Comparison of ENCODE assay signal across 10 cellular contexts in the genomic region with DNA sequence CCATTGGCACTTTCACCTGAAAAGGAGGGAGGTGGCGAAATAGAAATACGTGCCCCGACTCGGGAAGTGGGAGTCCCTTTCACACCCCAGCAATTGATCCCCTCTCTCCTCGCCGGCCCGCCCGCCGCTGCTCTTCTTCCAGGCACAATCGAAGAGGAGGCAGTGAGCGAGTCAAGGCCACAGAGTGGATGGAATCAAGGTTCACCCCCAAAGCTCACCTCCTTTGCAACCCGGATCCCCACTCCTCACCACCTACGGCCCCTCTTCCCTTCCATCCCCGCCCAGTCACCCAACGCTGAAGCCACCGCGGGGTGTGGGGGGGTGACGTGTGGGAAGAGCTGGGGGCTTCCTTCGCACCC. TPM values are rescaled to one million over a fixed set of nuclear protein-coding genes. Genes with fewer than 3 reads are reported as not detected.
DNase-seq lines count a peak whose midpoint lies in the region; ATAC-seq and TF ChIP-seq lines count a peak whose summit lies in the region.
"Had no signal": no experiment of that assay in that cellular context is flagged by ENCODE, and none has a peak within 500 bp of the region (broad histone marks: within the 10 kb centered on the region; RNA-seq: fewer than 3 reads in every experiment).

No MANE protein-coding gene starts in this region.

- CTCF ChIA-PET in SK-N-SH (lab: Yijun Ruan, JAX), result interaction anchor here (0.9 to 4.8 kb wide), 8 partner anchors 9 to 703 kb away, joined by 3 to 30 read pairs (median 3); no protein-coding TSS in a partner anchor

- intact Hi-C loops in head of caudate nucleus (cut with DNase I), result no loop called here

- TF ChIP-seq CTCF in SK-N-SH (IDR thresholded peaks at IDR 0.05), result no peak
- TF ChIP-seq CTCF in retinal pigment epithelial cell (conservative IDR thresholded peaks at IDR 0.05; ENCODE audit: low read depth, low read length), result no peak

- no peak for TF ChIP-seq RAD21 in SK-N-SH (IDR thresholded peaks at IDR 0.05; ENCODE audit: low read length)

- peak overlapping the region; percentile 73 for H3K4me2 ChIP-seq in SK-N-SH

- H3K36me3 ChIP-seq in SK-N-SH (replicated peaks in 1 of 2; ENCODE audit: control insufficient read depth in 1 of 2, insufficient read depth in 2 of 2, low read length in 1 of 2), result no peaks in the 10 kb centered on the region

- peak overlapping the region; percentile 76; the same call in 1 of the 2 replicates for H2AFZ ChIP-seq in SK-N-SH (ENCODE audit: low read depth)

- H3F3A ChIP-seq in SK-N-SH (replicated peaks; ENCODE audit: insufficient read depth), result no peaks in the 10 kb centered on the region

- DNase-seq in SK-N-SH (peak; percentile 54), T-helper 17 cell (no peak), head of caudate nucleus (peak in 38 of 42 donors; percentile 4 to 58 (median 35)), retinal pigment epithelial cell (ENCODE audit: low read depth) (no peak), NCI-H2029 (lab: John Stamatoyannopoulos, UW) (no peak), NCI-H226 (no peak)
- DNase-seq: amniotic stem cell had no signal

- no peaks in the 10 kb centered on the region for H4K20me1 ChIP-seq in SK-N-SH (ENCODE audit: insufficient read depth)

- no peaks in the 10 kb centered on the region for H3K9me3 ChIP-seq in SK-N-SH
- H3K9me3 ChIP-seq in T-helper 17 cell (ENCODE audit: control insufficient read depth, low read length, poor library complexity, severe bottlenecking), result no peaks in the 10 kb centered on the region

- H3K36me3 Mint-ChIP-seq in T-helper 17 cell (ENCODE audit: low read depth), result no peaks in the 10 kb centered on the region

- H3K9me2 ChIP-seq in SK-N-SH, result no peaks in the 10 kb centered on the region

- H3K4me3 Mint-ChIP-seq in T-helper 17 cell, result peak overlapping the region; percentile 80

- peaks cover 31% of the 10 kb centered on the region for H3K27me3 ChIP-seq in SK-N-SH (ENCODE audit: insufficient read depth)

- H3K4me3 ChIP-seq in SK-N-SH (ENCODE audit: low read depth in 2 of 2, low read length in 1 of 2), result peak overlapping the region; percentile 56 to 64
- H3K4me3 ChIP-seq in retinal pigment epithelial cell (ENCODE audit: low read length), result peak overlapping the region; percentile 37

- H3K27ac Mint-ChIP-seq in T-helper 17 cell, result no peak overlapping the region

- H3K27ac ChIP-seq in SK-N-SH (ENCODE audit: low read depth in 2 of 2, low read length in 1 of 2), result peak overlapping the region in 1 of 2 experiments; percentile 93; a peak in 2 of 4 replicates

- peaks cover 4% of the 10 kb centered on the region for H3K4me1 Mint-ChIP-seq in T-helper 17 cell

- peaks cover 0 to 8% of the 10 kb centered on the region in 2 experiments; a peak in 1 of 4 replicates for H3K4me1 ChIP-seq in SK-N-SH (ENCODE audit: control insufficient read depth in 1 of 2, insufficient read depth in 2 of 2, low read depth in 1 of 2, low read length in 1 of 2)

- POLR2A ChIA-PET in SK-N-SH (lab: Yijun Ruan, JAX), result no interaction called here

- ATAC-seq in SK-N-SH treated with all-trans-retinoic acid at 6 μM for 48 hours, result no peak
- no peak for ATAC-seq in T-helper 17 cell
- no peak for ATAC-seq in GM21360 (IDR thresholded peaks at IDR 0.05; ENCODE audit: unreplicated experiment)

- H3K79me2 ChIP-seq in SK-N-SH (ENCODE audit: insufficient read depth), result no peaks in the 10 kb centered on the region

- WGBS in SK-N-SH (ENCODE audit: low lambda C conversion rate), result 28% methylated on average over 19 of the region's 19 CpGs

- no peak overlapping the region for H3K9ac ChIP-seq in SK-N-SH

- TF ChIP-seq EP300 in SK-N-SH (IDR thresholded peaks at IDR 0.05; ENCODE audit: borderline replicate concordance in 1 of 2, low read depth in 1 of 2, low read length in 1 of 2), result no peak

- peaks cover 77% of the 10 kb centered on the region for H3K27me3 Mint-ChIP-seq in T-helper 17 cell

TF ChIP-seq in SK-N-SH, 30 proteins besides CTCF, POLR2A, EP300 and RAD21:
- TF ChIP-seq CHD2 (IDR thresholded peaks at IDR 0.05; ENCODE audit: low read length, partially characterized antibody) (no peak), FOXJ3 (CRISPR knock-in tag; IDR thresholded peaks at IDR 0.05) (no peak), GABPA (IDR thresholded peaks at IDR 0.05; ENCODE audit: low read depth) (no peak), FOSL2 (IDR thresholded peaks at IDR 0.05; ENCODE audit: borderline replicate concordance, low read depth) (no peak), NRF1 (IDR thresholded peaks at IDR 0.05; ENCODE audit: low read depth, low read length) (no peak), POLR2AphosphoS5 (IDR thresholded peaks at IDR 0.05; ENCODE audit: low read depth, low read length) (no peak)
- TF ChIP-seq, protein P1, sequence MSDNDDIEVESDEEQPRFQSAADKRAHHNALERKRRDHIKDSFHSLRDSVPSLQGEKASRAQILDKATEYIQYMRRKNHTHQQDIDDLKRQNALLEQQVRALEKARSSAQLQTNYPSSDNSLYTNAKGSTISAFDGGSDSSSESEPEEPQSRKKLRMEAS (IDR thresholded peaks at IDR 0.05; ENCODE audit: low read depth), result no peak

TF ChIP-seq in SK-N-SH treated with all-trans-retinoic acid at 6 μM for 48 hours, 23 proteins besides CTCF, POLR2A, EP300 and RAD21:
- TF ChIP-seq ESRRG (CRISPR knock-in tag; IDR thresholded peaks at IDR 0.05) (no peak), GLIS3 (CRISPR knock-in tag; IDR thresholded peaks at IDR 0.05) (no peak), ZNF70 (CRISPR knock-in tag; IDR thresholded peaks at IDR 0.05) (no peak), ZNF565 (CRISPR knock-in tag; conservative IDR thresholded peaks at IDR 0.05; ENCODE audit: low read depth) (no peak), CSDC2 (CRISPR knock-in tag; IDR thresholded peaks at IDR 0.05) (no peak), OSR1 (CRISPR knock-in tag; IDR thresholded peaks at IDR 0.05) (no peak), ZC3H10 (CRISPR knock-in tag; IDR thresholded peaks at IDR 0.05) (no peak), TCF4 (CRISPR knock-in tag; IDR thresholded peaks at IDR 0.05; ENCODE audit: borderline replicate concordance) (no peak)
- TF ChIP-seq, protein P2, sequence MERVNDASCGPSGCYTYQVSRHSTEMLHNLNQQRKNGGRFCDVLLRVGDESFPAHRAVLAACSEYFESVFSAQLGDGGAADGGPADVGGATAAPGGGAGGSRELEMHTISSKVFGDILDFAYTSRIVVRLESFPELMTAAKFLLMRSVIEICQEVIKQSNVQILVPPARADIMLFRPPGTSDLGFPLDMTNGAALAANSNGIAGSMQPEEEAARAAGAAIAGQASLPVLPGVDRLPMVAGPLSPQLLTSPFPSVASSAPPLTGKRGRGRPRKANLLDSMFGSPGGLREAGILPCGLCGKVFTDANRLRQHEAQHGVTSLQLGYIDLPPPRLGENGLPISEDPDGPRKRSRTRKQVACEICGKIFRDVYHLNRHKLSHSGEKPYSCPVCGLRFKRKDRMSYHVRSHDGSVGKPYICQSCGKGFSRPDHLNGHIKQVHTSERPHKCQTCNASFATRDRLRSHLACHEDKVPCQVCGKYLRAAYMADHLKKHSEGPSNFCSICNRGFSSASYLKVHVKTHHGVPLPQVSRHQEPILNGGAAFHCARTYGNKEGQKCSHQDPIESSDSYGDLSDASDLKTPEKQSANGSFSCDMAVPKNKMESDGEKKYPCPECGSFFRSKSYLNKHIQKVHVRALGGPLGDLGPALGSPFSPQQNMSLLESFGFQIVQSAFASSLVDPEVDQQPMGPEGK (CRISPR knock-in tag; IDR thresholded peaks at IDR 0.05; ENCODE audit: borderline replicate concordance), result no peak
TF ChIP-seq in SK-N-SH treated with all-trans-retinoic acid at 6 μM for 48 hours: peak in this region for 0.

RNA-seq across cellular contexts. Expression of gene PLPPR5, which starts 0.8 kb away (rescaled TPM):
- polyA plus RNA-seq in SK-N-SH (2012; rRNA removed), result 0.23 and 0.49 TPM in 2 replicates
- 0.95 and 1.4 TPM in 2 replicates for polyA plus RNA-seq in SK-N-SH (2012; cell fraction: cytosol; rRNA removed)
- polyA plus RNA-seq in SK-N-SH (2012; cell fraction: nucleus; rRNA removed), result 0.16 and 0.19 TPM in 2 replicates
- not detected for total RNA-seq in T-helper 17 cell
- total RNA-seq: A172 had no signal

Comparison
In these comparisons a context has a peak if more than half of its experiments do, and no peak if none do; other contexts are left out.
1. DNase-seq: peak in SK-N-SH (single experiment) and head of caudate nucleus (38 of 42); none in T-helper 17 cell (0 of 3), retinal pigment epithelial cell (single experiment), NCI-H2029 (single experiment) and NCI-H226 (single experiment).